7 cellular contexts compared by ENCODE assay signal in genomic region chr11:132168326-132168725, GRCh38.
"Had no signal": no experiment of that assay in that cellular context is flagged by ENCODE, and none has a peak within 500 bp of the region (broad histone marks: within the 10 kb centered on the region; RNA-seq: fewer than 3 reads in every experiment).

No MANE protein-coding gene starts in this region.

- H3K36me3 ChIP-seq: HAP-1 had no signal

- DNase-seq: GM23248, GOT3, H7, HFFc6, IMR-90 had no signal

- H3K27ac ChIP-seq: GM23248 had no signal

- H3K4me3 ChIP-seq: GM23248, HAP-1, K562 had no signal

- H3K9me3 ChIP-seq: HAP-1 had no signal

- H3K4me1 ChIP-seq: HAP-1 had no signal
